ENCODE assay signal across 8 cellular contexts in the genomic region with DNA sequence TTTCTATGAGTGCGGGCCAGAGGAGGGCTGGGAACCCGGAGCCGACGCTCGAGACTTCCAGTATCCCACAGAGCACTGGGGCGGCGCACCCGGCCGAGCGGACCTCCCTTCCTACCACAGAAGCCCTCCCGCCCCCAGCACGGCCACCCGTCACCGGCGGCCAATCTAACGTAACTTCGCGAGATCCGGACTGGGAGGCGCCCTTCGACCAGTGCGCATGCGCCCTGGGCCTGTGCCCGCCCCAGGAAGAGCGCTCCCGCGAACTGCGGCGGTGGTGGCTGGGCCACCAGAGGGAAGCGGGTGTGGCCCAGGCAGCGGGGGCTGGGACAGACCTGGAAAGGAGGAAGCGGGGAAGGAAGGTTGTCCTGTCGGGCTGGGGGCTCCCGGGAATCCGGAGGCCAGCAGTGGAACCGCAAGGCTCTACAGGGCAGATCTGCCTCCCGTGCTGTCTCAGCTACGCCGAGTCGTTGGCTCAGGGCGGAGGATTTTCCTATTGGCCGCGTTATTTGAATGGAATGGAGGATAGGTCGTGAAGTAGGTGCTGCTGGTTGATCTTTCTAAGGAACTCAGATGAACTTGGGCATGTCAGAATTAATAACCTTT.
DNase-seq lines count a peak whose midpoint lies in the region; FAIRE-seq and TF ChIP-seq lines count a peak whose summit lies in the region.

TSS of gene PPP1R12A (minus strand) at position 77 of the 603 bp plus-strand sequence. CDS start 166 bp downstream, outside the sequence.

- H4K20me1 ChIP-seq in Loucy (ENCODE audit: insufficient read depth, low read length, poor library complexity, severe bottlenecking), result peaks cover 41% of the 10 kb centered on the region

- peaks cover 3% of the 10 kb centered on the region for H3K36me3 Mint-ChIP-seq in nephron (ENCODE audit: low read depth)
- H3K36me3 Mint-ChIP-seq in stimulated activated naive CD8-positive, alpha-beta T cell treated with anti-CD3 and anti-CD28 coated beads, Interleukin-15, Interleukin-2, amounts not matched to agents 100 ng/mL and 50 ng/mL, for 24 hours (ENCODE audit: low read depth), result no peaks in the 10 kb centered on the region

- H3K79me2 ChIP-seq in Loucy (ENCODE audit: insufficient read depth, low read length), result peaks cover 46% of the 10 kb centered on the region

- H3K9me3 ChIP-seq in Loucy (ENCODE audit: insufficient read depth, low read depth, low read length), result no peaks in the 10 kb centered on the region

- peak within 1 kb of the TSS; percentile 90 to 99 (median 96) for H3K4me3 Mint-ChIP-seq in nephron
- peak within 1 kb of the TSS; percentile 95 for H3K4me3 Mint-ChIP-seq in stimulated activated naive CD8-positive, alpha-beta T cell treated with anti-CD3 and anti-CD28 coated beads, Interleukin-15, Interleukin-2, amounts not matched to agents 100 ng/mL and 50 ng/mL, for 24 hours

- peak; percentile 100 for FAIRE-seq in H54 (lab: Jason Lieb, UNC)

- peaks cover 20% of the 10 kb centered on the region for H3K4me1 ChIP-seq in Loucy (ENCODE audit: insufficient read depth, low read length, poor library complexity, severe bottlenecking)

- H3F3A ChIP-seq in Loucy (ENCODE audit: low read depth), result 0 out of 2 replicates have a peak, but pooled peaks cover 5% of the 10 kb centered on the region

- H3K27me3 ChIP-seq in Loucy (ENCODE audit: insufficient read depth, low read length, poor library complexity, severe bottlenecking), result no peaks in the 10 kb centered on the region

- DNase-seq in ELF-1 (ENCODE audit: low read depth, low spot score) (peak; percentile 99), H54 (ENCODE audit: insufficient read length, low spot score) (peak; percentile 93), fibroblast of pulmonary artery (ENCODE audit: low read depth) (peak; percentile 98)
- DNase-seq in activated effector memory CD4-positive, alpha-beta T cell treated with Interleukin-2 at 50 U/mL for 16 hours, result peak; percentile 89

- H3K9me3 Mint-ChIP-seq in nephron, result no peaks in the 10 kb centered on the region
- no peaks in the 10 kb centered on the region for H3K9me3 Mint-ChIP-seq in stimulated activated naive CD8-positive, alpha-beta T cell treated with anti-CD3 and anti-CD28 coated beads, Interleukin-15, Interleukin-2, amounts not matched to agents 100 ng/mL and 50 ng/mL, for 24 hours

- TF ChIP-seq POLR2A in H54 (IDR thresholded peaks at IDR 0.05; ENCODE audit: low read depth, low read length), result peak; percentile 79
- TF ChIP-seq POLR2A in Raji (IDR thresholded peaks at IDR 0.05; ENCODE audit: insufficient read depth, low read depth, low read length), result peak; percentile 93

- peak within 1 kb of the TSS; percentile 87 to 97 (median 97) for H3K27ac Mint-ChIP-seq in nephron
- peak within 1 kb of the TSS; percentile 95 for H3K27ac Mint-ChIP-seq in stimulated activated naive CD8-positive, alpha-beta T cell treated with anti-CD3 and anti-CD28 coated beads, Interleukin-15, Interleukin-2, amounts not matched to agents 100 ng/mL and 50 ng/mL, for 24 hours

- H2AFZ ChIP-seq in Loucy (ENCODE audit: low read length), result peak within 1 kb of the TSS; percentile 94

- peaks cover 28% of the 10 kb centered on the region for H3K4me1 Mint-ChIP-seq in nephron
- peaks cover 42% of the 10 kb centered on the region for H3K4me1 Mint-ChIP-seq in stimulated activated naive CD8-positive, alpha-beta T cell treated with anti-CD3 and anti-CD28 coated beads, Interleukin-15, Interleukin-2, amounts not matched to agents 100 ng/mL and 50 ng/mL, for 24 hours (ENCODE audit: low read depth)

- peak within 1 kb of the TSS; percentile 87 for H3K9ac ChIP-seq in Loucy (ENCODE audit: low read depth, low read length, poor library complexity, severe bottlenecking)

- no peaks in the 10 kb centered on the region for H3K36me3 ChIP-seq in Loucy (ENCODE audit: insufficient read depth, low read length)

- H3K4me3 ChIP-seq in Loucy (ENCODE audit: low read length, poor library complexity, severe bottlenecking) (peak within 1 kb of the TSS; percentile 84), fibroblast of pulmonary artery (replicated peaks; ENCODE audit: low read depth, low read length) (peak within 1 kb of the TSS; percentile 95)

- TF ChIP-seq CTCF in Loucy (conservative IDR thresholded peaks at IDR 0.05; ENCODE audit: low read length) (no peak), fibroblast of pulmonary artery (IDR thresholded peaks at IDR 0.05; ENCODE audit: low read length, missing control alignments) (no peak), nephron (IDR thresholded peaks at IDR 0.05; ENCODE audit: unreplicated experiment in 3 of 3) (no peak)

- peak within 1 kb of the TSS; percentile 79 for H3K4me2 ChIP-seq in Loucy (ENCODE audit: low read depth, low read length, poor library complexity, severe bottlenecking)

- H3K9me2 ChIP-seq in Loucy (replicated peaks; ENCODE audit: low read depth, low read length), result no peaks in the 10 kb centered on the region

- no peaks in the 10 kb centered on the region for H3K27me3 Mint-ChIP-seq in nephron (ENCODE audit: low read depth)
- H3K27me3 Mint-ChIP-seq in stimulated activated naive CD8-positive, alpha-beta T cell treated with anti-CD3 and anti-CD28 coated beads, Interleukin-15, Interleukin-2, amounts not matched to agents 100 ng/mL and 50 ng/mL, for 24 hours, result no peaks in the 10 kb centered on the region

Comparison
In these comparisons a context has a peak if more than half of its experiments do, and no peak if none do; other contexts are left out.
1. Peak in every context shown above with its lines: DNase-seq and H3K4me3 ChIP-seq.